Comparison of ENCODE assay signal across 1 cellular context in the genomic region with DNA sequence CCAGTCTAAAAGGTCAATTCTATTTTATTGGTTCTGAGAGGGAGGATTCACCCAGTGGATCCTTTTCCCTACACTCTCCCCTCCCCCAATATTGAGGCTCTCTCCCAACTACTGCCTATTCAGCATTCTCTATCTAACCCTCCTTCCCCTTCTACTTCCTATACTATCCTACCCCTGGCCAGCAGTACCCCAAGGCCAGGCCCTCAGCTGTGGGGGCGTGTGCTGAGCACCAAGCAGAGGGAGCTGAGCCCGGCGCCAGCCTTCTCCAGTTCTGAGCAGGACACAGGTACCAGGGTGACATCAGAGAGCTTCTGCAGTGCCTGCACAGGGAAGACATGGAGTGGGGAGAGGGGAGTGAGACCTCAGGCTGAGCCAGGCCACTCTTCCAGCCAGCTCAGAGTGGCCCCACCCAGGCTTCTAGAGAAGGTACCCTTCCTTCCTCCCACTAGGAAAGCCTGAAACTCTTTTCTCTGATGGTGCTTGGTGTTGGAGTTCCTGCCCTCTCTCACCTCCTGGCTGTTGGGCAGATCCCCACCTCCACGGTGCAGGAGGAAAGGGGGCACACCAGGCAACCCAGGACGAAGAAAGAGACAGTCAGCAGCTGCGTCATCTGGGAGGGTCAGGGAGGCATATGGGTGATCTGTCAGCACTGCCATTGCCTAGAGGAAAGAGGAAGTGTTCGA.
TF ChIP-seq lines count a peak whose summit lies in the region.

No MANE protein-coding gene starts in this region.

TF ChIP-seq in K562, 482 proteins besides CTCF, POLR2A, EP300 and RAD21 (continued from another document and continues in another):
- TF ChIP-seq, protein P1, sequence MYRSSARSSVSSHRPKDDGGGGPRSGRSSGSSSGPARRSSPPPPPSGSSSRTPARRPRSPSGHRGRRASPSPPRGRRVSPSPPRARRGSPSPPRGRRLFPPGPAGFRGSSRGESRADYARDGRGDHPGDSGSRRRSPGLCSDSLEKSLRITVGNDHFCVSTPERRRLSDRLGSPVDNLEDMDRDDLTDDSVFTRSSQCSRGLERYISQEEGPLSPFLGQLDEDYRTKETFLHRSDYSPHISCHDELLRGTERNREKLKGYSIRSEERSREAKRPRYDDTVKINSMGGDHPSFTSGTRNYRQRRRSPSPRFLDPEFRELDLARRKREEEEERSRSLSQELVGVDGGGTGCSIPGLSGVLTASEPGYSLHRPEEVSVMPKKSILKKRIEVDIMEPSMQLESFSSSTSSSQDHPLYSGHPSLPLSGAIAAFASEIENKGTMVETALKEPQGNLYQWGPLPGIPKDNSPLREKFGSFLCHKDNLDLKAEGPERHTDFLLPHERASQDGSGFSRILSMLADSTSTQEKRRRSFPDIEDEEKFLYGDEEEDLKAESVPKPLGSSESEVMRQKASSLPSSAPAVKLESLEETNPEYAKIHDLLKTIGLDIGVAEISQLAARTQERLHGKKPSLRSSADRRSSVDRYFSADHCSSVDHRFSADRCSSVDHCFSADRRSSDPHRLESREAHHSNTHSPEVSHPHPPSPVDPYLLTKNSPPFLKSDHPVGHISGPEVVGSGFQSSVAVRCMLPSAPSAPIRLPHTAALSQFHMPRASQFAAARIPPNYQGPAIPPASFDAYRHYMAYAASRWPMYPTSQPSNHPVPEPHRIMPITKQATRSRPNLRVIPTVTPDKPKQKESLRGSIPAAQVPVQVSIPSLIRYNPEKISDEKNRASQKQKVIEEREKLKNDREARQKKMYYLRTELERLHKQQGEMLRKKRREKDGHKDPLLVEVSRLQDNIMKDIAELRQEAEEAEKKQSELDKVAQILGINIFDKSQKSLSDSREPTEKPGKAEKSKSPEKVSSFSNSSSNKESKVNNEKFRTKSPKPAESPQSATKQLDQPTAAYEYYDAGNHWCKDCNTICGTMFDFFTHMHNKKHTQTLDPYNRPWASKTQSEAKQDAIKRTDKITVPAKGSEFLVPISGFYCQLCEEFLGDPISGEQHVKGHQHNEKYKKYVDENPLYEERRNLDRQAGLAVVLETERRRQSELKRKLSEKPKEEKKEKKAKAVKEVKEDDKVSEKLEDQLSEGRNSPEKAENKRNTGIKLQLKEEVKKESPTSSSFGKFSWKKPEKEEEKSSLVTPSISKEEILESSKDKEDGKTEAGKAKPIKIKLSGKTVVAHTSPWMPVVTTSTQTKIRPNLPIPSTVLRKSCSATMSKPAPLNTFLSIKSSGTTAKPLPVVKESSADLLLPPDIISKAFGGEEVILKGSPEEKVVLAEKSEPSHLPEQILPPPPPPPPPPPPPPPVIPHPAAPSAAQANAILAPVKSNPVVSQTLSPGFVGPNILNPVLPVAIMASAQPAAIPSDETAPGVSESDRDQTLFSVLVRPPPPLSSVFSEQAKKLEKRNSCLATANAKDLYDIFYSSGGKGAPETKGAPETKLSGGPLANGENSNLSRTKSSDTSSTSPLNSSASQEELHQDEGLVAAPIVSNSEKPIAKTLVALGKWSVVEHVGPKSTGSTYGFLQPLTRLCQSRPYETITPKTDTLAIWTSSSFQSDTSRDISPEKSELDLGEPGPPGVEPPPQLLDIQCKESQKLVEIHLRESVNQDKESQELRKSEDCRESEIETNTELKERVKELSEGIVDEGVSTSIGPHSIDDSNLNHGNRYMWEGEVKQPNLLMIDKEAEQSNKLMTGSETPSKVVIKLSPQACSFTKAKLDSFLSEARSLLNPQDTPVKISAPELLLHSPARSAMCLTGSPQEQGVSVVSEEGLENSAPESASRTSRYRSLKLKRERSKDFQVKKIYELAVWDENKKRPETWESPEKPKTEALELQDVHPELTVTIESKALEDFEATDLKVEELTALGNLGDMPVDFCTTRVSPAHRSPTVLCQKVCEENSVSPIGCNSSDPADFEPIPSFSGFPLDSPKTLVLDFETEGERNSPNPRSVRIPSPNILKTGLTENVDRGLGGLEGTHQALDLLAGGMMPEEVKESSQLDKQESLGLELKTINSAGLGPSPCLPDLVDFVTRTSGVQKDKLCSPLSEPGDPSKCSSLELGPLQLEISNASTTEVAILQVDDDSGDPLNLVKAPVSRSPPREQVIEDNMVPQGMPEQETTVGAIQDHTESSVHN (IDR thresholded peaks at IDR 0.05; ENCODE audit: borderline replicate concordance in 1 of 2, low read depth in 1 of 2): 0 out of 4 replicates have a peak, but pooled peaks of 1 of the 2 experiments have one; percentile 8
- TF ChIP-seq POU5F1 (IDR thresholded peaks at IDR 0.05; ENCODE audit: borderline replicate concordance, low read depth, low read length, partially characterized antibody) (no peak), RHOXF2B (CRISPR knock-in tag; conservative IDR thresholded peaks at IDR 0.05) (no peak), TOE1 (IDR thresholded peaks at IDR 0.05; ENCODE audit: borderline replicate concordance) (no peak), TOE1 (CRISPR knock-in tag; IDR thresholded peaks at IDR 0.05; ENCODE audit: borderline replicate concordance, low read depth) (no peak), HDAC1 (IDR thresholded peaks at IDR 0.05) (peak in 1 of 2 experiments; percentile 13; a peak in 1 of 4 replicates), FOXA1 (IDR thresholded peaks at IDR 0.05; ENCODE audit: borderline replicate concordance) (no peak), SRF (CRISPR knock-in tag; IDR thresholded peaks at IDR 0.05) (no peak), FOXJ2 (tag; IDR thresholded peaks at IDR 0.05) (no peak), CREB1 (IDR thresholded peaks at IDR 0.05) (peak; percentile 50; the same call in 1 of the 2 replicates), CREB1 (CRISPR knock-in tag; IDR thresholded peaks at IDR 0.05) (no peak), TCF7L2 (IDR thresholded peaks at IDR 0.05; ENCODE audit: low read depth, low read length) (no peak), ZC3H8 (IDR thresholded peaks at IDR 0.05) (no peak), ZNF561 (CRISPR knock-in tag; conservative IDR thresholded peaks at IDR 0.05) (no peak), KDM2B (CRISPR knock-in tag; IDR thresholded peaks at IDR 0.05) (no peak), ARID1B (IDR thresholded peaks at IDR 0.05) (no peak), E2F3 (CRISPR knock-in tag; IDR thresholded peaks at IDR 0.05) (no peak), ZC3H4 (CRISPR knock-in tag; IDR thresholded peaks at IDR 0.05; ENCODE audit: borderline replicate concordance) (no peak), TRIM24 (IDR thresholded peaks at IDR 0.05) (no peak), TFAM (CRISPR knock-in tag; conservative IDR thresholded peaks at IDR 0.05) (no peak), COPS2 (conservative IDR thresholded peaks at IDR 0.05) (no peak), TARDBP (IDR thresholded peaks at IDR 0.05) (no peak), ZNF3 (CRISPR knock-in tag; IDR thresholded peaks at IDR 0.05) (no peak), KDM4B (IDR thresholded peaks at IDR 0.05; ENCODE audit: borderline replicate concordance in 2 of 2, low read depth in 1 of 2) (no peak), ILK (tag; IDR thresholded peaks at IDR 0.05; ENCODE audit: borderline replicate concordance, low read depth) (no peak), TCF7 (IDR thresholded peaks at IDR 0.05; ENCODE audit: borderline replicate concordance) (no peak)
- TF ChIP-seq, protein P2, sequence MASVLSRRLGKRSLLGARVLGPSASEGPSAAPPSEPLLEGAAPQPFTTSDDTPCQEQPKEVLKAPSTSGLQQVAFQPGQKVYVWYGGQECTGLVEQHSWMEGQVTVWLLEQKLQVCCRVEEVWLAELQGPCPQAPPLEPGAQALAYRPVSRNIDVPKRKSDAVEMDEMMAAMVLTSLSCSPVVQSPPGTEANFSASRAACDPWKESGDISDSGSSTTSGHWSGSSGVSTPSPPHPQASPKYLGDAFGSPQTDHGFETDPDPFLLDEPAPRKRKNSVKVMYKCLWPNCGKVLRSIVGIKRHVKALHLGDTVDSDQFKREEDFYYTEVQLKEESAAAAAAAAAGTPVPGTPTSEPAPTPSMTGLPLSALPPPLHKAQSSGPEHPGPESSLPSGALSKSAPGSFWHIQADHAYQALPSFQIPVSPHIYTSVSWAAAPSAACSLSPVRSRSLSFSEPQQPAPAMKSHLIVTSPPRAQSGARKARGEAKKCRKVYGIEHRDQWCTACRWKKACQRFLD (CRISPR knock-in tag; IDR thresholded peaks at IDR 0.05): no peak
- TF ChIP-seq, protein P3, sequence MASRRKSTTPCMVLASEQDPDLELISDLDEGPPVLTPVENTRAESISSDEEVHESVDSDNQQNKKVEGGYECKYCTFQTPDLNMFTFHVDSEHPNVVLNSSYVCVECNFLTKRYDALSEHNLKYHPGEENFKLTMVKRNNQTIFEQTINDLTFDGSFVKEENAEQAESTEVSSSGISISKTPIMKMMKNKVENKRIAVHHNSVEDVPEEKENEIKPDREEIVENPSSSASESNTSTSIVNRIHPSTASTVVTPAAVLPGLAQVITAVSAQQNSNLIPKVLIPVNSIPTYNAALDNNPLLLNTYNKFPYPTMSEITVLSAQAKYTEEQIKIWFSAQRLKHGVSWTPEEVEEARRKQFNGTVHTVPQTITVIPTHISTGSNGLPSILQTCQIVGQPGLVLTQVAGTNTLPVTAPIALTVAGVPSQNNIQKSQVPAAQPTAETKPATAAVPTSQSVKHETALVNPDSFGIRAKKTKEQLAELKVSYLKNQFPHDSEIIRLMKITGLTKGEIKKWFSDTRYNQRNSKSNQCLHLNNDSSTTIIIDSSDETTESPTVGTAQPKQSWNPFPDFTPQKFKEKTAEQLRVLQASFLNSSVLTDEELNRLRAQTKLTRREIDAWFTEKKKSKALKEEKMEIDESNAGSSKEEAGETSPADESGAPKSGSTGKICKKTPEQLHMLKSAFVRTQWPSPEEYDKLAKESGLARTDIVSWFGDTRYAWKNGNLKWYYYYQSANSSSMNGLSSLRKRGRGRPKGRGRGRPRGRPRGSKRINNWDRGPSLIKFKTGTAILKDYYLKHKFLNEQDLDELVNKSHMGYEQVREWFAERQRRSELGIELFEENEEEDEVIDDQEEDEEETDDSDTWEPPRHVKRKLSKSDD (conservative IDR thresholded peaks at IDR 0.05; ENCODE audit: low read length): no peak
- TF ChIP-seq, protein P4, sequence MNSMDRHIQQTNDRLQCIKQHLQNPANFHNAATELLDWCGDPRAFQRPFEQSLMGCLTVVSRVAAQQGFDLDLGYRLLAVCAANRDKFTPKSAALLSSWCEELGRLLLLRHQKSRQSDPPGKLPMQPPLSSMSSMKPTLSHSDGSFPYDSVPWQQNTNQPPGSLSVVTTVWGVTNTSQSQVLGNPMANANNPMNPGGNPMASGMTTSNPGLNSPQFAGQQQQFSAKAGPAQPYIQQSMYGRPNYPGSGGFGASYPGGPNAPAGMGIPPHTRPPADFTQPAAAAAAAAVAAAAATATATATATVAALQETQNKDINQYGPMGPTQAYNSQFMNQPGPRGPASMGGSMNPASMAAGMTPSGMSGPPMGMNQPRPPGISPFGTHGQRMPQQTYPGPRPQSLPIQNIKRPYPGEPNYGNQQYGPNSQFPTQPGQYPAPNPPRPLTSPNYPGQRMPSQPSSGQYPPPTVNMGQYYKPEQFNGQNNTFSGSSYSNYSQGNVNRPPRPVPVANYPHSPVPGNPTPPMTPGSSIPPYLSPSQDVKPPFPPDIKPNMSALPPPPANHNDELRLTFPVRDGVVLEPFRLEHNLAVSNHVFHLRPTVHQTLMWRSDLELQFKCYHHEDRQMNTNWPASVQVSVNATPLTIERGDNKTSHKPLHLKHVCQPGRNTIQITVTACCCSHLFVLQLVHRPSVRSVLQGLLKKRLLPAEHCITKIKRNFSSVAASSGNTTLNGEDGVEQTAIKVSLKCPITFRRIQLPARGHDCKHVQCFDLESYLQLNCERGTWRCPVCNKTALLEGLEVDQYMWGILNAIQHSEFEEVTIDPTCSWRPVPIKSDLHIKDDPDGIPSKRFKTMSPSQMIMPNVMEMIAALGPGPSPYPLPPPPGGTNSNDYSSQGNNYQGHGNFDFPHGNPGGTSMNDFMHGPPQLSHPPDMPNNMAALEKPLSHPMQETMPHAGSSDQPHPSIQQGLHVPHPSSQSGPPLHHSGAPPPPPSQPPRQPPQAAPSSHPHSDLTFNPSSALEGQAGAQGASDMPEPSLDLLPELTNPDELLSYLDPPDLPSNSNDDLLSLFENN (IDR thresholded peaks at IDR 0.05; ENCODE audit: low read depth in 2 of 2, low read length in 2 of 2): no peak
- TF ChIP-seq, protein P5, sequence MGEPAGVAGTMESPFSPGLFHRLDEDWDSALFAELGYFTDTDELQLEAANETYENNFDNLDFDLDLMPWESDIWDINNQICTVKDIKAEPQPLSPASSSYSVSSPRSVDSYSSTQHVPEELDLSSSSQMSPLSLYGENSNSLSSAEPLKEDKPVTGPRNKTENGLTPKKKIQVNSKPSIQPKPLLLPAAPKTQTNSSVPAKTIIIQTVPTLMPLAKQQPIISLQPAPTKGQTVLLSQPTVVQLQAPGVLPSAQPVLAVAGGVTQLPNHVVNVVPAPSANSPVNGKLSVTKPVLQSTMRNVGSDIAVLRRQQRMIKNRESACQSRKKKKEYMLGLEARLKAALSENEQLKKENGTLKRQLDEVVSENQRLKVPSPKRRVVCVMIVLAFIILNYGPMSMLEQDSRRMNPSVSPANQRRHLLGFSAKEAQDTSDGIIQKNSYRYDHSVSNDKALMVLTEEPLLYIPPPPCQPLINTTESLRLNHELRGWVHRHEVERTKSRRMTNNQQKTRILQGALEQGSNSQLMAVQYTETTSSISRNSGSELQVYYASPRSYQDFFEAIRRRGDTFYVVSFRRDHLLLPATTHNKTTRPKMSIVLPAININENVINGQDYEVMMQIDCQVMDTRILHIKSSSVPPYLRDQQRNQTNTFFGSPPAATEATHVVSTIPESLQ (CRISPR knock-in tag; IDR thresholded peaks at IDR 0.05): no peak
- TF ChIP-seq, protein P6, sequence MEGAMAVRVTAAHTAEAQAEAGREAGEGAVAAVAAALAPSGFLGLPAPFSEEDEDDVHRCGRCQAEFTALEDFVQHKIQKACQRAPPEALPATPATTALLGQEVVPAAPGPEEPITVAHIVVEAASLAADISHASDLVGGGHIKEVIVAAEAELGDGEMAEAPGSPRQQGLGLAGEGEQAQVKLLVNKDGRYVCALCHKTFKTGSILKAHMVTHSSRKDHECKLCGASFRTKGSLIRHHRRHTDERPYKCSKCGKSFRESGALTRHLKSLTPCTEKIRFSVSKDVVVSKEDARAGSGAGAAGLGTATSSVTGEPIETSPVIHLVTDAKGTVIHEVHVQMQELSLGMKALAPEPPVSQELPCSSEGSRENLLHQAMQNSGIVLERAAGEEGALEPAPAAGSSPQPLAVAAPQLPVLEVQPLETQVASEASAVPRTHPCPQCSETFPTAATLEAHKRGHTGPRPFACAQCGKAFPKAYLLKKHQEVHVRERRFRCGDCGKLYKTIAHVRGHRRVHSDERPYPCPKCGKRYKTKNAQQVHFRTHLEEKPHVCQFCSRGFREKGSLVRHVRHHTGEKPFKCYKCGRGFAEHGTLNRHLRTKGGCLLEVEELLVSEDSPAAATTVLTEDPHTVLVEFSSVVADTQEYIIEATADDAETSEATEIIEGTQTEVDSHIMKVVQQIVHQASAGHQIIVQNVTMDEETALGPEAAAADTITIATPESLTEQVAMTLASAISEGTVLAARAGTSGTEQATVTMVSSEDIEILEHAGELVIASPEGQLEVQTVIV (CRISPR knock-in tag; IDR thresholded peaks at IDR 0.05; ENCODE audit: borderline replicate concordance): no peak
- TF ChIP-seq, protein P7, sequence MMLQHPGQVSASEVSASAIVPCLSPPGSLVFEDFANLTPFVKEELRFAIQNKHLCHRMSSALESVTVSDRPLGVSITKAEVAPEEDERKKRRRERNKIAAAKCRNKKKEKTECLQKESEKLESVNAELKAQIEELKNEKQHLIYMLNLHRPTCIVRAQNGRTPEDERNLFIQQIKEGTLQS (IDR thresholded peaks at IDR 0.05): no peak
- TF ChIP-seq, protein P7 (CRISPR knock-in tag; conservative IDR thresholded peaks at IDR 0.05): no peak
- TF ChIP-seq, protein P8, sequence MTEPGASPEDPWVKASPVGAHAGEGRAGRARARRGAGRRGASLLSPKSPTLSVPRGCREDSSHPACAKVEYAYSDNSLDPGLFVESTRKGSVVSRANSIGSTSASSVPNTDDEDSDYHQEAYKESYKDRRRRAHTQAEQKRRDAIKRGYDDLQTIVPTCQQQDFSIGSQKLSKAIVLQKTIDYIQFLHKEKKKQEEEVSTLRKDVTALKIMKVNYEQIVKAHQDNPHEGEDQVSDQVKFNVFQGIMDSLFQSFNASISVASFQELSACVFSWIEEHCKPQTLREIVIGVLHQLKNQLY (CRISPR knock-in tag; conservative IDR thresholded peaks at IDR 0.05): peak in 1 of 2 experiments; percentile 47; a peak in 2 of 4 replicates
